Comparison of ENCODE assay signal across 8 cellular contexts in the genomic region with DNA sequence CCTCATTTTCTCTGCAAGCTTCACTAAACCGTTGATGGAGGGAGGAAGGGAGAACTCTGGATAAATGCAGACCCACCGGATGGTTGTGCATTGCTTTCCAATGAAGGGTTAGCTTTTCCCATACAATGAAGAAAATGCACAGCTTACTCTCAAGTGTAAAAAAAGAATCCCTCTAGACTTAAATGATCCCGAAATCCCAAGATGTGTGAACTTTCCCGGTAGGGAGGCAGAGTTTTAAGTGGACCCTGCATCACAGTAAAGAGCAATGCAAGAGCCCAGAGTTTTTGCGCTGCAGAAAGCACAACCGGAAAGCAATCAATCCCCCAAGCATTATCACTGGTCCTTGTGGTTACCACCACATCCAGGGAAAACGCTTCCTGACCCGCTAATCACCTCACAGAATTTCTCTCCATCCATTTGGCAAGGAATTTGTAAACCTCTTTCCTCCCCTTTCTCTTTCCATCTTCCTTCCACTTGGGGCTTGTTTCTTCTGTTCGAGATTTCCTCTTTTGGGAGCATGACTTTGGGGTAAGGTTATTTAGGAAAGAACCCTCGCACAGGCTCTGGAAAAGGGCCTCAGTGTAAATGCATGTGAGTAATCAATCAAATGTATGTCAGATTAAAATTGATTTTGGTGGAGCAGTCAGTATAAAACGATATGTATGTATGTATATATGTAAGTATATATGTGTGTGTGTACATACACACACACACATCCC. TPM values are rescaled to one million over a fixed set of nuclear protein-coding genes. Genes with fewer than 3 reads are reported as not detected.
DNase-seq lines count a peak whose midpoint lies in the region; ATAC-seq and TF ChIP-seq lines count a peak whose summit lies in the region.

No MANE protein-coding gene starts in this region.

- H3K36me3 Mint-ChIP-seq in neural progenitor cell, result no peaks in the 10 kb centered on the region

- CTCF ChIA-PET in BJ (lab: Yijun Ruan, JAX), result interaction anchor here (0.6 to 1.6 kb wide), 2 partner anchors 317 to 321 kb away, joined by 3 read pairs; no protein-coding TSS in a partner anchor

- H3K9me3 ChIP-seq in endocrine pancreas (ENCODE audit: control insufficient read depth, low read length) (no peaks in the 10 kb centered on the region), neural progenitor cell (ENCODE audit: low read depth) (no peaks in the 10 kb centered on the region)

- H3K27me3 Mint-ChIP-seq in neural progenitor cell (ENCODE audit: insufficient read depth, low read depth), result peaks cover 31% of the 10 kb centered on the region

- H3K4me1 Mint-ChIP-seq in neural progenitor cell, result peaks cover 16% of the 10 kb centered on the region

- no peak for TF ChIP-seq CTCF in BJ (IDR thresholded peaks at IDR 0.05; ENCODE audit: insufficient read depth, low read depth, low read length)
- TF ChIP-seq CTCF in neural progenitor cell (IDR thresholded peaks at IDR 0.05), result no peak

- H3K27me3 ChIP-seq in BJ (ENCODE audit: control insufficient read depth, insufficient read depth, low read length) (peaks cover 9% of the 10 kb centered on the region), endocrine pancreas (ENCODE audit: control insufficient read depth, insufficient read depth, low read length) (peaks cover 2% of the 10 kb centered on the region), neural progenitor cell (peaks cover 82% of the 10 kb centered on the region)

- H3F3A ChIP-seq in neural progenitor cell (ENCODE audit: low read depth), result peaks cover 14% of the 10 kb centered on the region

- H3K27ac ChIP-seq in neural progenitor cell, result no peak overlapping the region

- H3K36me3 ChIP-seq in BJ (ENCODE audit: control insufficient read depth, insufficient read depth, low read length), result no peaks in the 10 kb centered on the region
- no peaks in the 10 kb centered on the region for H3K36me3 ChIP-seq in endocrine pancreas (ENCODE audit: control insufficient read depth, insufficient read depth, low read length)
- H3K36me3 ChIP-seq in neural progenitor cell, result no peaks in the 10 kb centered on the region

- no peaks in the 10 kb centered on the region for H3K9me3 Mint-ChIP-seq in neural progenitor cell

- peaks cover 11% of the 10 kb centered on the region for H4K20me1 ChIP-seq in neural progenitor cell (ENCODE audit: low read depth)

- peak overlapping the region; percentile 91 for H3K4me3 Mint-ChIP-seq in neural progenitor cell

- H3K4me3 ChIP-seq in BJ (ENCODE audit: low read depth, low read length) (peak overlapping the region; percentile 65), endocrine pancreas (ENCODE audit: control insufficient read depth, insufficient read depth, low read length) (peak overlapping the region; percentile 17), neural progenitor cell (peak overlapping the region; percentile 90)

- ATAC-seq in GM21717 (IDR thresholded peaks at IDR 0.05; ENCODE audit: unreplicated experiment), result no peak
- ATAC-seq in HG02678 (IDR thresholded peaks at IDR 0.05; ENCODE audit: unreplicated experiment), result no peak
- ATAC-seq in GM21786 (IDR thresholded peaks at IDR 0.05; ENCODE audit: unreplicated experiment), result no peak

- H3K9ac ChIP-seq in endocrine pancreas (ENCODE audit: control insufficient read depth, insufficient read depth, low read length) (no peak overlapping the region), neural progenitor cell (no peak overlapping the region)

- peak overlapping the region; percentile 99 for H3K4me2 ChIP-seq in neural progenitor cell

- POLR2A ChIA-PET in BJ (lab: Charles Lee), result no interaction called here

- H3K79me2 ChIP-seq in neural progenitor cell (ENCODE audit: low read depth), result no peaks in the 10 kb centered on the region

- DNase-seq in BJ (ENCODE audit: low read depth), result no peak
- peak; percentile 48 for DNase-seq in NCI-H69 (lab: John Stamatoyannopoulos, UW)
- no peak for DNase-seq in neural progenitor cell (ENCODE audit: low spot score)
- DNase-seq in NCI-H526 treated with DMSO at 0.1 percent for 48 hours (lab: John Stamatoyannopoulos, UW), result no peak

- no peak overlapping the region for H2AFZ ChIP-seq in neural progenitor cell (replicated peaks)

- no peaks in the 10 kb centered on the region for H3K4me1 ChIP-seq in endocrine pancreas (ENCODE audit: control insufficient read depth, insufficient read depth, low read length)
- H3K4me1 ChIP-seq in neural progenitor cell, result peaks cover 4% of the 10 kb centered on the region

- no peak overlapping the region for H3K27ac Mint-ChIP-seq in neural progenitor cell

RNA-seq across cellular contexts. Expression of a gene that starts 1.4 kb away (rescaled TPM):
- polyA plus RNA-seq in BJ (2011; rRNA removed), result 0.09 and 0.21 TPM in 2 replicates
- polyA minus RNA-seq in BJ (2011; rRNA and poly(A)+ RNA removed), result 0.14 and 0.31 TPM in 2 replicates
- 0.28 and 0.41 TPM in 2 replicates for total RNA-seq in neural progenitor cell (ENCODE audit: low replicate concordance)

RNA-seq across cellular contexts. Expression of a gene that starts 20.6 kb away (rescaled TPM):
- not detected in 2 replicates for polyA plus RNA-seq in BJ (2011; rRNA removed)
- polyA minus RNA-seq in BJ (2011; rRNA and poly(A)+ RNA removed), result not detected in 2 replicates
- not detected in 2 replicates for total RNA-seq in neural progenitor cell (ENCODE audit: low replicate concordance)

Comparison
In these comparisons a context has a peak if more than half of its experiments do, and no peak if none do; other contexts are left out.
1. H3K4me3 ChIP-seq: peak in every context shown above with its lines; median percentile 90 in neural progenitor cell; 65 in BJ; 17 in endocrine pancreas.